Comparison of ENCODE assay signal across 1 cellular context in the genomic region with DNA sequence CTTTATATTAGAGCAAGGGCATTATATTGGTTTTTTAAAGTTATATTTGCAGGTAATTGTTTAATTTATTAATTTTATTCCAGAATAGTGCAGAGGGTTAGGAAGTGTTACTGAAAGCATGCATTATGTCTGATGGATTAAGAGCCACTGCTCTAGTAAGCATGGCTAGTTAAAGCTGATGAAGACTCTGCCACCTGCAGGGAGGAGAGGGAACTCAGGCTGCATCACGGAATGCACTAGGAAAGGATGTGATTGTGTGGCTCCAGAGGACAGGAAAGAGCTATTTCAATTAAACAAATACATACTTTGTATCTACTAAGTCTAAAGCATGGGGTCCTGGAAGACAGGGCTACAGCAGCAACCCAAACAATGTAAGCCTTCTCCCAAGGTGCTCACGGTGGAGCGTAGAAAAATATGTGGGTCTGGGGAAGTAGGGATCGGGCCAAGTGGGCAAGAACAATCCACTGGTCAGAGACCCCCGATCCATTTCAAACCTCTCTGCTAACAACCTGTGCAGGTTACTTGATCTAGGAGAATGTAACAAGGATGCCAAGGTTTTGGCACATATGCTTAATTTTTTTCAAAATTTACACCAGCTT.
TF ChIP-seq lines count a peak whose summit lies in the region.

No MANE protein-coding gene starts in this region.

TF ChIP-seq in HCT116, 20 proteins besides CTCF, POLR2A, EP300 and RAD21 (continued from another document):
- TF ChIP-seq, protein P1, sequence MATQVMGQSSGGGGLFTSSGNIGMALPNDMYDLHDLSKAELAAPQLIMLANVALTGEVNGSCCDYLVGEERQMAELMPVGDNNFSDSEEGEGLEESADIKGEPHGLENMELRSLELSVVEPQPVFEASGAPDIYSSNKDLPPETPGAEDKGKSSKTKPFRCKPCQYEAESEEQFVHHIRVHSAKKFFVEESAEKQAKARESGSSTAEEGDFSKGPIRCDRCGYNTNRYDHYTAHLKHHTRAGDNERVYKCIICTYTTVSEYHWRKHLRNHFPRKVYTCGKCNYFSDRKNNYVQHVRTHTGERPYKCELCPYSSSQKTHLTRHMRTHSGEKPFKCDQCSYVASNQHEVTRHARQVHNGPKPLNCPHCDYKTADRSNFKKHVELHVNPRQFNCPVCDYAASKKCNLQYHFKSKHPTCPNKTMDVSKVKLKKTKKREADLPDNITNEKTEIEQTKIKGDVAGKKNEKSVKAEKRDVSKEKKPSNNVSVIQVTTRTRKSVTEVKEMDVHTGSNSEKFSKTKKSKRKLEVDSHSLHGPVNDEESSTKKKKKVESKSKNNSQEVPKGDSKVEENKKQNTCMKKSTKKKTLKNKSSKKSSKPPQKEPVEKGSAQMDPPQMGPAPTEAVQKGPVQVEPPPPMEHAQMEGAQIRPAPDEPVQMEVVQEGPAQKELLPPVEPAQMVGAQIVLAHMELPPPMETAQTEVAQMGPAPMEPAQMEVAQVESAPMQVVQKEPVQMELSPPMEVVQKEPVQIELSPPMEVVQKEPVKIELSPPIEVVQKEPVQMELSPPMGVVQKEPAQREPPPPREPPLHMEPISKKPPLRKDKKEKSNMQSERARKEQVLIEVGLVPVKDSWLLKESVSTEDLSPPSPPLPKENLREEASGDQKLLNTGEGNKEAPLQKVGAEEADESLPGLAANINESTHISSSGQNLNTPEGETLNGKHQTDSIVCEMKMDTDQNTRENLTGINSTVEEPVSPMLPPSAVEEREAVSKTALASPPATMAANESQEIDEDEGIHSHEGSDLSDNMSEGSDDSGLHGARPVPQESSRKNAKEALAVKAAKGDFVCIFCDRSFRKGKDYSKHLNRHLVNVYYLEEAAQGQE (IDR thresholded peaks at IDR 0.05; ENCODE audit: low read depth): no peak
- TF ChIP-seq EZH2 (IDR thresholded peaks at IDR 0.05) (no peak), ZNF274 (IDR thresholded peaks at IDR 0.05; ENCODE audit: low read depth, low read length) (no peak), JUND (IDR thresholded peaks at IDR 0.05) (no peak), YY1 (IDR thresholded peaks at IDR 0.05; ENCODE audit: extremely low read depth, insufficient replicate concordance, low read depth, low read length) (no peak)
TF ChIP-seq in HCT116: peak in this region for 0.
